8 cellular contexts compared by ENCODE assay signal in the genomic region with DNA sequence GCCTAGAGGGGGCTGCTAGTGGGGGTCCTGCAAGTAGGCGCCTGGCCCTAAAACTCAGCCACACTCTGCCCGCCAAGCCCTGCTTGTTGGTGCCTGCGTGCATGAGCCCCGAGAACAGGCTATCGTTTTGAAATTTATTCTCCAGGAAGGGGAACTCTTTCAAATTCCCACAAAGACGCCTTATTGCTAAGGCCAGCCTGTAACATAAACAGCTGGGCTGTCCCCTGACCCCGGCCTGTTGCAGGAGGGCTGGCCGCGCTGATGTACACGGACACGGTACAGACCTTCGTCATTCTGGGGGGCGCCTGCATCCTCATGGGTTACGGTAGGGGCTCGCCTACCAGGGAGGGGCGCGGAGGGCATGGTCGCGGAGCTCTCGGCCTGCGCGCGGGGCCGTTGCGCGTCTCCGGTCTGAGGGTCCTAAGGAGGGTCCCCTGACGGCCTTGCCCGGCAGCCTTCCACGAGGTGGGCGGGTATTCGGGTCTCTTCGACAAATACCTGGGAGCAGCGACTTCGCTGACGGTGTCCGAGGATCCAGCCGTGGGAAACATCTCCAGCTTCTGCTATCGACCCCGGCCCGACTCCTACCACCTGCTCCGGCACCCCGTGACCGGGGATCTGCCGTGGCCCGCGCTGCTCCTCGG. TPM values are rescaled to one million over a fixed set of nuclear protein-coding genes. Genes with fewer than 3 reads are reported as not detected.
DNase-seq lines count a peak whose midpoint lies in the region; ATAC-seq and TF ChIP-seq lines count a peak whose summit lies in the region.

No MANE protein-coding gene starts in this region.

- TF ChIP-seq CTCF in A673 (conservative IDR thresholded peaks at IDR 0.05; ENCODE audit: low read depth, low read length) (no peak), choroid plexus epithelial cell (conservative IDR thresholded peaks at IDR 0.05; ENCODE audit: low read depth, low read length) (no peak)

- CTCF ChIA-PET in A673 (lab: Charles Lee) = interaction anchor here (1.0 kb wide), 1 partner anchor 27 kb away, joined by 3 read pairs; no protein-coding TSS in a partner anchor

- H3K27ac ChIP-seq in A673 (ENCODE audit: low read depth, low read length, poor library complexity, severe bottlenecking) (no peak overlapping the region), muscle layer of colon (ENCODE audit: low read depth, low read length) (no peak overlapping the region)

- peaks cover under 1% of the 10 kb centered on the region for H3K27me3 ChIP-seq in A673 (replicated peaks; ENCODE audit: insufficient read depth, low read depth, low read length, poor library complexity)
- peaks cover 9 to 29% of the 10 kb centered on the region in 2 donors for H3K27me3 ChIP-seq in muscle layer of colon (ENCODE audit: control insufficient read depth in 1 of 2, insufficient read depth in 2 of 2, low read length in 2 of 2)

- H3K4me1 ChIP-seq in A673 (ENCODE audit: insufficient read depth, low read length, poor library complexity, severe bottlenecking) = peaks cover 12% of the 10 kb centered on the region
- peaks cover 14% of the 10 kb centered on the region for H3K4me1 ChIP-seq in muscle layer of colon (ENCODE audit: insufficient read depth, low read length)

- POLR2A ChIA-PET in A673 (lab: Charles Lee; ENCODE audit: low non-redundant PET) = no interaction called here

- H3K9me3 ChIP-seq in A673 (ENCODE audit: low read depth, low read length, poor library complexity, severe bottlenecking) (no peaks in the 10 kb centered on the region), muscle layer of colon (ENCODE audit: low read length) (no peaks in the 10 kb centered on the region)

- ATAC-seq in HG03135 (IDR thresholded peaks at IDR 0.05; ENCODE audit: unreplicated experiment) = peak; percentile 2

- no TSS peak for BruUV-seq in A673 (replicated peaks; lab: Mats Ljungman, UMichigan)

- H3K4me3 ChIP-seq in A673 (ENCODE audit: low read depth, low read length, poor library complexity, severe bottlenecking) (peak overlapping the region; percentile 53), choroid plexus epithelial cell (ENCODE audit: low read depth, low read length) (peak overlapping the region; percentile 56), muscle layer of colon (ENCODE audit: low read depth in 1 of 2, low read length in 2 of 2) (peak overlapping the region; percentile 33 to 58)

- H3K9ac ChIP-seq in muscle layer of colon (ENCODE audit: low read length) = no peak overlapping the region

- peaks cover 3% of the 10 kb centered on the region for H3K36me3 ChIP-seq in A673 (ENCODE audit: insufficient read depth, low read length, poor library complexity, severe bottlenecking)
- H3K36me3 ChIP-seq in muscle layer of colon (ENCODE audit: insufficient read depth, low read length) = peaks cover 18% of the 10 kb centered on the region

- intact Hi-C loops in A673 (cut with micrococcal nuclease; ENCODE audit: unreplicated experiment) = no loop called here

- DNase-seq in A673 (ENCODE audit: low spot score) (no peak), choroid plexus epithelial cell (ENCODE audit: low read depth) (no peak), middle frontal gyrus (ENCODE audit: extremely low spot score, low spot score) (no peak), NCI-H82 (lab: John Stamatoyannopoulos, UW) (no peak), GM19240 (ENCODE audit: insufficient read length, low spot score) (no peak)
- DNase-seq in effector CD8-positive, alpha-beta T cell (lab: John Stamatoyannopoulos, UW) = no peak

RNA-seq across cellular contexts. Expression of gene SLC5A2, which starts 4.3 kb away (rescaled TPM):
- not detected in 2 replicates for total RNA-seq in A673 (2021)

RNA-seq across cellular contexts. Expression of gene TGFB1I1, which starts 15.2 kb away (rescaled TPM):
- total RNA-seq in A673 (2021) = 3.3 and 3.8 TPM in 2 replicates

RNA-seq across cellular contexts. Expression of gene RUSF1, which starts 21.0 kb away (rescaled TPM):
- 41.9 and 46.3 TPM in 2 replicates for total RNA-seq in A673 (2021)

RNA-seq across cellular contexts. Expression of gene ARMC5, which starts 27.9 kb away (rescaled TPM):
- 7.4 and 8.8 TPM in 2 replicates for total RNA-seq in A673 (2021)

RNA-seq across cellular contexts. Expression of gene AHSP, which starts 40.5 kb away (rescaled TPM):
- total RNA-seq in A673 (2021) = not detected in 2 replicates
